In genomic region chr17:27562777-27563455, GRCh38 we compare ENCODE assay signal across 1 cellular context.
TF ChIP-seq lines count a peak whose summit lies in the region.

No MANE protein-coding gene starts in this region.

TF ChIP-seq in SK-N-SH, 30 proteins besides CTCF, POLR2A, EP300 and RAD21:
- TF ChIP-seq SMC3 (IDR thresholded peaks at IDR 0.05; ENCODE audit: low read depth, low read length): no peak
- TF ChIP-seq FOXJ3 (CRISPR knock-in tag; IDR thresholded peaks at IDR 0.05): no peak
